Comparison of ENCODE assay signal across 8 cellular contexts in genomic region chr9:136665111-136665703, GRCh38. TPM values are rescaled to one million over a fixed set of nuclear protein-coding genes. Genes with fewer than 3 reads are reported as not detected.
DNase-seq lines count a peak whose midpoint lies in the region; ATAC-seq and TF ChIP-seq lines count a peak whose summit lies in the region.

No MANE protein-coding gene starts in this region.

- H3K27ac ChIP-seq in right cardiac atrium (ENCODE audit: low read length): peak overlapping the region; percentile 69
- H3K27ac ChIP-seq in spleen: peak overlapping the region; percentile 38 to 90 (median 84)

- TF ChIP-seq CTCF in GM13977 (IDR thresholded peaks at IDR 0.05; ENCODE audit: extremely low read depth, insufficient read depth, missing control alignments) (peak; percentile 1), spleen (IDR thresholded peaks at IDR 0.05 in 8 of 11, conservative IDR thresholded peaks at IDR 0.05 in 3 of 11) (peak in 6 of 11 experiments; percentile 10 to 46 (median 30))

- no peaks in the 10 kb centered on the region for H3K36me3 Mint-ChIP-seq in activated T-cell treated with anti-CD3 and anti-CD28 coated beads, Interleukin-2, amount 50 U/mL, for 72 hours (ENCODE audit: insufficient read depth in 2 of 2)

- WGBS in right cardiac atrium: 9% methylated on average over 49 of the region's 49 CpGs
- 0 to 7% (median 4%) methylated on average over 4 to 49 of the region's 49 CpGs for WGBS in spleen, 5 donors

- no peaks in the 10 kb centered on the region for H3K9me3 Mint-ChIP-seq in activated T-cell treated with anti-CD3 and anti-CD28 coated beads, Interleukin-2, amount 50 U/mL, for 72 hours

- intact Hi-C loops in right cardiac atrium (cut with DNase I) (no loop called here), spleen (cut with DNase I; ENCODE audit: low total_unique reads) (no loop called here)

- peak overlapping the region; percentile 78 to 84 for H3K4me3 Mint-ChIP-seq in activated T-cell treated with anti-CD3 and anti-CD28 coated beads, Interleukin-2, amount 50 U/mL, for 72 hours

- H3K27ac Mint-ChIP-seq in activated T-cell treated with anti-CD3 and anti-CD28 coated beads, Interleukin-2, amount 50 U/mL, for 72 hours: no peak overlapping the region

- H3K36me3 ChIP-seq in spleen: peaks cover 0 to 56% (median 7%) of the 10 kb centered on the region in 6 donors

- peak; percentile 49 to 55 for ATAC-seq in activated T-cell treated with anti-CD3 and anti-CD28 coated beads, Interleukin-2, amount 50 U/mL, for 72 hours (replicated peaks in 1 of 2)
- ATAC-seq in right cardiac atrium: no peak

- TF ChIP-seq POLR2A in spleen (IDR thresholded peaks at IDR 0.05): no peak

- no peaks in the 10 kb centered on the region for H3K4me1 ChIP-seq in right cardiac atrium (ENCODE audit: control insufficient read depth, insufficient read depth, low read length)
- H3K4me1 ChIP-seq in spleen: peaks cover 3 to 72% (median 31%) of the 10 kb centered on the region in 6 donors

- H3K27me3 ChIP-seq in right cardiac atrium (ENCODE audit: control insufficient read depth, insufficient read depth) (no peaks in the 10 kb centered on the region), spleen (replicated peaks in 1 of 7) (peaks cover 3 to 95% (median 40%) of the 10 kb centered on the region in 7 donors)

- peak; percentile 55 for DNase-seq in AG08395 (ENCODE audit: low spot score)
- DNase-seq in GM13977 (ENCODE audit: low spot score): peak; percentile 81
- peak; percentile 42 to 43 for DNase-seq in activated T-cell treated with anti-CD3 and anti-CD28 coated beads, Interleukin-2, amount 50 U/mL, for 72 hours
- DNase-seq in right cardiac atrium: peak; percentile 36 to 79 (median 71)
- DNase-seq in spleen: no peak
- no peak for DNase-seq in kidney tubule cell (ENCODE audit: low spot score)
- DNase-seq in activated gamma-delta T cell treated with Interleukin-2 at 50 U/mL for 16 hours: no peak
- DNase-seq in NCI-H146 treated with DMSO at 0.1 percent for 48 hours (lab: John Stamatoyannopoulos, UW; ENCODE audit: unreplicated experiment): no peak

- H3K4me1 Mint-ChIP-seq in activated T-cell treated with anti-CD3 and anti-CD28 coated beads, Interleukin-2, amount 50 U/mL, for 72 hours (ENCODE audit: low read depth): peaks cover 4% of the 10 kb centered on the region

- H3K27me3 Mint-ChIP-seq in activated T-cell treated with anti-CD3 and anti-CD28 coated beads, Interleukin-2, amount 50 U/mL, for 72 hours (ENCODE audit: low read depth): peaks cover 7% of the 10 kb centered on the region

- in situ Hi-C loops in GM13977 (cut with MboI; ENCODE audit: low pct_unique_long_range_greater_than_20kb, low sequenced_read_pairs, unreplicated experiment): no loop called here

- no peaks in the 10 kb centered on the region for H3K9me3 ChIP-seq in right cardiac atrium (ENCODE audit: control insufficient read depth, low read length)
- H3K9me3 ChIP-seq in spleen: no peaks in the 10 kb centered on the region

- H3K4me3 ChIP-seq in right cardiac atrium (ENCODE audit: low read length): peak overlapping the region; percentile 64
- H3K4me3 ChIP-seq in spleen: peak overlapping the region; percentile 48 to 84 (median 64)

RNA-seq across cellular contexts. Expression of gene EGFL7, which starts 2.5 kb away (rescaled TPM):
- total RNA-seq in activated T-cell treated with anti-CD3 and anti-CD28 coated beads, Interleukin-2, amount 50 U/mL, for 72 hours: 1 to 10 TPM in 1 of 2 donors, under 1 TPM in 1; 0.93 to 1.1 TPM
- total RNA-seq in right cardiac atrium (100 to 1,000 TPM in 1 of 4 donors, 10 to 100 TPM in 3; 73.3 to 148 (median 83.0) TPM), spleen (100 to 1,000 TPM; 132 to 246 (median 179) TPM)
- polyA plus RNA-seq in right cardiac atrium (113 TPM), spleen (100 to 1,000 TPM; 169 to 522 (median 409) TPM)

RNA-seq across cellular contexts. Expression of gene AGPAT2, which starts 22.1 kb away (rescaled TPM):
- total RNA-seq in activated T-cell treated with anti-CD3 and anti-CD28 coated beads, Interleukin-2, amount 50 U/mL, for 72 hours: 10 to 100 TPM; 18.3 to 19.2 TPM
- total RNA-seq in right cardiac atrium (10 to 100 TPM; 63.0 to 92.0 (median 70.2) TPM), spleen (10 to 100 TPM; 26.9 to 47.7 (median 40.4) TPM)
- polyA plus RNA-seq in right cardiac atrium (149 TPM), spleen (10 to 100 TPM; 31.9 to 43.8 (median 35.1) TPM)

RNA-seq across cellular contexts. Expression of gene DIPK1B, which starts 47.2 kb away (rescaled TPM):
- total RNA-seq in activated T-cell treated with anti-CD3 and anti-CD28 coated beads, Interleukin-2, amount 50 U/mL, for 72 hours: under 1 TPM; 0.67 to 0.72 TPM
- total RNA-seq in right cardiac atrium (10 to 100 TPM; 34.2 to 40.8 (median 36.4) TPM), spleen (10 to 100 TPM in 5 of 7 donors, 1 to 10 TPM in 2; 5.2 to 26.5 (median 13.3) TPM)
- polyA plus RNA-seq in right cardiac atrium (42.7 TPM), spleen (10 to 100 TPM in 2 of 3 donors, 1 to 10 TPM in 1; 8.2 to 16.8 (median 11.3) TPM)

Comparison
In these comparisons a context has a peak if more than half of its experiments do, and no peak if none do; other contexts are left out.
1. DNase-seq: peak in AG08395 (single experiment), GM13977 (single experiment), activated T-cell treated with anti-CD3 and anti-CD28 coated beads, Interleukin-2, amount 50 U/mL, for 72 hours (2 of 2) and right cardiac atrium (3 of 3); none in spleen (single experiment), kidney tubule cell (single experiment), activated gamma-delta T cell treated with Interleukin-2 at 50 U/mL for 16 hours (single experiment) and NCI-H146 treated with DMSO at 0.1 percent for 48 hours (single experiment).
2. ATAC-seq: peak in activated T-cell treated with anti-CD3 and anti-CD28 coated beads, Interleukin-2, amount 50 U/mL, for 72 hours (2 of 2); none in right cardiac atrium (0 of 2).
3. RNA of gene EGFL7, which starts 2.5 kb away (total RNA-seq): 132 to 246 TPM in spleen and 73.3 to 148 TPM in right cardiac atrium; 0.93 to 1.1 TPM in activated T-cell treated with anti-CD3 and anti-CD28 coated beads, Interleukin-2, amount 50 U/mL, for 72 hours; every median in the first group is over 10 times any median in the second.